ENCODE assay signal across 8 cellular contexts in the genomic region with DNA sequence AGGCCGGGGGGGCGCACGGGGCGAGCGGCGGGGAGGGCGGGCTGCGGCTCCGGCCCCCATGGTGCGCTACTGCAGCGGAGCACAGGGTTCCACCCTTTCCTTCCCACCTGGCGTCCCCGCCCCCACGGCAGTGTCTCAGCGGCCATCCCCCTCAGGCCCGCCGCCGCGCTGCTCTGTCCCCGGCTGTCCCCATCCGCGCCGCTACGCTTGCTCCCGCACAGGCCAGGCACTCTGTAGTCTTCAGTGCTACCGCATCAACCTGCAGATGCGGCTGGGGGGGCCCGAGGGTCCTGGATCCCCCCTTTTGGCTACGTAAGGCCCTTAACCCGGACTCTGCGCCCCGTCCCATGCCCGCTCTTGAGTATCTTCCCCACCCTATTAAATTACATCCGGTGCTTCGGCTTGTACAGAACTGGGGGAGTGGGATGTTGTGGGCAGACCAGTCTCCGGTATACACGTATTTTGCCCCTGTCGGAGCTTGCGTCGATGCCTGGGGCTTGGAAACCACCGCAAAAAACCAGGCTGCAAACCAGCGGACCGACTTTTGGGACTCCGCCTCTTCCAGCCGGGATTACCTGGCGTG. TPM values are rescaled to one million over a fixed set of nuclear protein-coding genes. Genes with fewer than 3 reads are reported as not detected.
DNase-seq lines count a peak whose midpoint lies in the region; ATAC-seq, FAIRE-seq and TF ChIP-seq lines count a peak whose summit lies in the region.

No MANE protein-coding gene starts in this region.

- TF ChIP-seq EP300 in A549 (IDR thresholded peaks at IDR 0.05) (no peak), tibial nerve (IDR thresholded peaks at IDR 0.05) (peak in 1 of 2 donors; percentile 94)

- H4K20me1 ChIP-seq in OCI-LY1 (ENCODE audit: insufficient read depth, low read length): no peaks in the 10 kb centered on the region

- H2AFZ ChIP-seq in OCI-LY1 (ENCODE audit: low read length): no peak overlapping the region

- peak overlapping the region; percentile 98 for H3K27ac Mint-ChIP-seq in osteocyte (ENCODE audit: unreplicated experiment)

- H3F3A ChIP-seq in OCI-LY1 (ENCODE audit: insufficient read depth, low read length): no peaks in the 10 kb centered on the region

- POLR2A ChIA-PET in A549 (lab: Yijun Ruan, JAX): interaction anchor here (0.6 to 3.3 kb wide), 12 partner anchors 11 to 721 kb away, joined by 3 to 37 read pairs (median 6); a partner anchor contains a TSS

- H3K27ac ChIP-seq in A549: peak overlapping the region; percentile 87 to 92
- H3K27ac ChIP-seq in OCI-LY1 (ENCODE audit: low read depth, low read length, poor library complexity, severe bottlenecking): peak overlapping the region; percentile 92
- peak overlapping the region; percentile 59 to 97 (median 96) for H3K27ac ChIP-seq in tibial nerve

- peaks cover 21% of the 10 kb centered on the region; the same call in 1 of the 2 replicates for H3K36me3 ChIP-seq in OCI-LY1 (ENCODE audit: insufficient read depth, low read length)
- H3K36me3 ChIP-seq in tibial nerve: peaks cover 0 to 25% (median 0%) of the 10 kb centered on the region in 3 donors

- WGBS in A549 (ENCODE audit: missing lambda C conversion rate): 2% methylated on average over 27 of the region's 46 CpGs
- 1% methylated on average over 38 to 42 of the region's 46 CpGs for WGBS in tibial nerve, 2 donors

- TF ChIP-seq CTCF in A549 (IDR thresholded peaks at IDR 0.05) (no peak), OCI-LY1 (IDR thresholded peaks at IDR 0.05; ENCODE audit: low read length) (no peak), fibroblast of the aortic adventitia (IDR thresholded peaks at IDR 0.05; ENCODE audit: insufficient read depth, low read length) (no peak), osteocyte (IDR thresholded peaks at IDR 0.05) (no peak), tibial nerve (IDR thresholded peaks at IDR 0.05) (no peak)

- H3K9me3 ChIP-seq in A549: no peaks in the 10 kb centered on the region
- no peaks in the 10 kb centered on the region for H3K9me3 ChIP-seq in OCI-LY1 (ENCODE audit: low read length)
- no peaks in the 10 kb centered on the region for H3K9me3 ChIP-seq in tibial nerve

- peaks cover 39% of the 10 kb centered on the region for H3K4me1 Mint-ChIP-seq in osteocyte (ENCODE audit: unreplicated experiment)

- H3K79me2 ChIP-seq in OCI-LY1 (ENCODE audit: insufficient read depth, low read length): no peaks in the 10 kb centered on the region

- H3K36me3 Mint-ChIP-seq in osteocyte (ENCODE audit: unreplicated experiment): peaks cover 5% of the 10 kb centered on the region

- H3K4me2 ChIP-seq in A549 (peak overlapping the region; percentile 85), OCI-LY1 (ENCODE audit: low read length) (peak overlapping the region; percentile 81)

- ATAC-seq in A549 (peak; percentile 40 to 47), GM18873 (IDR thresholded peaks at IDR 0.05; ENCODE audit: low FRiP score, unreplicated experiment) (peak; percentile 23), HG03135 (IDR thresholded peaks at IDR 0.05; ENCODE audit: unreplicated experiment) (peak; percentile 34)

- TF ChIP-seq POLR2A in A549 (IDR thresholded peaks at IDR 0.05; ENCODE audit: low read length) (peak; percentile 53), tibial nerve (IDR thresholded peaks at IDR 0.05) (peak; percentile 63 to 79)

- peak overlapping the region; percentile 82 for H3K9ac ChIP-seq in OCI-LY1 (ENCODE audit: low read length)

- peaks cover 8% of the 10 kb centered on the region for H3K27me3 Mint-ChIP-seq in osteocyte (ENCODE audit: unreplicated experiment)

- DNase-seq in A549 (ENCODE audit: low read depth in 1 of 2, low spot score in 1 of 2) (peak; percentile 53 to 74), activated T-helper 1 cell treated with Interleukin-2 at 50 U/mL for 16 hours (ENCODE audit: low read depth) (peak; percentile 70), fibroblast of the aortic adventitia (ENCODE audit: low read depth) (no peak), osteocyte (ENCODE audit: extremely low spot score, unreplicated experiment) (no peak), tibial nerve (ENCODE audit: low spot score in 2 of 2) (peak in 1 of 2 donors; percentile 38)

- TF ChIP-seq RAD21 in A549 (conservative IDR thresholded peaks at IDR 0.05 in 1 of 2, IDR thresholded peaks at IDR 0.05 in 1 of 2): 0 out of 5 replicates have a peak, but pooled peaks of 1 of the 2 experiments have one; percentile 16

- peak overlapping the region; percentile 99 for H3K4me3 Mint-ChIP-seq in osteocyte (ENCODE audit: unreplicated experiment)

- CTCF ChIA-PET in A549 (lab: Yijun Ruan, JAX): interaction anchor here (1.3 to 3.7 kb wide), 6 partner anchors 8 to 130 kb away, joined by 5 to 20 read pairs (median 7); a partner anchor contains a TSS

- H3K27me3 ChIP-seq in OCI-LY1 (ENCODE audit: insufficient read depth, low read length): no peaks in the 10 kb centered on the region
- no peaks in the 10 kb centered on the region for H3K27me3 ChIP-seq in tibial nerve

- H3K9me2 ChIP-seq in OCI-LY1 (ENCODE audit: low read depth, low read length): no peaks in the 10 kb centered on the region

- H3K4me3 ChIP-seq in A549 (peak overlapping the region; percentile 70), OCI-LY1 (ENCODE audit: low read depth, low read length, poor library complexity, severe bottlenecking) (peak overlapping the region; percentile 80), fibroblast of the aortic adventitia (ENCODE audit: low read depth, low read length) (peak overlapping the region; percentile 74), tibial nerve (peak overlapping the region; percentile 35 to 70 (median 58))

- H3K4me1 ChIP-seq in A549 (peaks cover 25% of the 10 kb centered on the region), OCI-LY1 (ENCODE audit: insufficient read depth, low read length, severe bottlenecking) (peaks cover 46% of the 10 kb centered on the region), tibial nerve (peaks cover 0 to 44% (median 27%) of the 10 kb centered on the region in 4 donors)

- FAIRE-seq in A549 (lab: Jason Lieb, UNC): no peak

- H3K9me3 Mint-ChIP-seq in osteocyte (ENCODE audit: unreplicated experiment): no peaks in the 10 kb centered on the region

TF ChIP-seq in A549, 52 proteins besides CTCF, POLR2A, EP300 and RAD21 (continues in another document):
- TF ChIP-seq MAZ (IDR thresholded peaks at IDR 0.05; ENCODE audit: borderline replicate concordance, low read depth, low read length): no peak
- TF ChIP-seq NFE2L2 (conservative IDR thresholded peaks at IDR 0.05; ENCODE audit: low read length): no peak
- 0 out of 2 replicates have a peak, but pooled peaks have one; percentile 44 for TF ChIP-seq TFCP2L1 (CRISPR knock-in tag; IDR thresholded peaks at IDR 0.05)
- TF ChIP-seq JUNB (IDR thresholded peaks at IDR 0.05): no peak
- no peak for TF ChIP-seq MYC (IDR thresholded peaks at IDR 0.05; ENCODE audit: borderline replicate concordance, low read length)
- TF ChIP-seq JUN (IDR thresholded peaks at IDR 0.05): peak; percentile 56 to 73; a peak in 3 of 5 replicates
- TF ChIP-seq POLR2AphosphoS2 (conservative IDR thresholded peaks at IDR 0.05; ENCODE audit: low read length): no peak
- TF ChIP-seq ZNF302 (CRISPR knock-in tag; IDR thresholded peaks at IDR 0.05): no peak

RNA-seq across cellular contexts. Expression of a gene that starts 0.6 kb away (rescaled TPM):
- polyA plus RNA-seq in A549 (2011; rRNA removed) (62.6 and 86.3 TPM in 2 replicates), A549 (2017; fragmentation: RNase III; extraction: RNeasy Plus Mini Kit Qiagen cat#74134 plus additional on column Dnase treatment) (49.1 to 67.0 TPM (median 59.0 TPM) in 3 replicates)
- polyA plus RNA-seq in A549 (2012; cell fraction: cytosol; rRNA removed): 121 and 139 TPM in 2 replicates
- polyA plus RNA-seq in A549 (2012; cell fraction: nucleus; rRNA removed): 262 and 283 TPM in 2 replicates
- 51.6 and 62.6 TPM in 2 replicates for polyA minus RNA-seq in A549 (2011; rRNA and poly(A)+ RNA removed)
- total RNA-seq in fibroblast of the aortic adventitia (ENCODE audit: low replicate concordance) (24.4 and 27.6 TPM in 2 replicates), osteocyte (86.3 and 96.1 TPM in 2 replicates), tibial nerve (10 to 100 TPM; 35.7 to 84.6 (median 69.0) TPM)

RNA-seq across cellular contexts. Expression of a gene that starts 2.8 kb away (rescaled TPM):
- polyA plus RNA-seq in A549 (2011; rRNA removed) (15.5 and 19.9 TPM in 2 replicates), A549 (2017; fragmentation: RNase III; extraction: RNeasy Plus Mini Kit Qiagen cat#74134 plus additional on column Dnase treatment) (66.8 to 74.6 TPM (median 74.3 TPM) in 3 replicates)
- polyA plus RNA-seq in A549 (2012; cell fraction: cytosol; rRNA removed): 22.8 and 24.3 TPM in 2 replicates
- polyA plus RNA-seq in A549 (2012; cell fraction: nucleus; rRNA removed): 45.1 and 48.1 TPM in 2 replicates
- 11.4 and 15.8 TPM in 2 replicates for polyA minus RNA-seq in A549 (2011; rRNA and poly(A)+ RNA removed)
- total RNA-seq in fibroblast of the aortic adventitia (ENCODE audit: low replicate concordance) (13.5 and 28.0 TPM in 2 replicates), osteocyte (34.9 and 41.9 TPM in 2 replicates), tibial nerve (10 to 100 TPM; 15.1 to 40.6 (median 27.5) TPM)

RNA-seq across cellular contexts. Expression of a gene that starts 7.5 kb away (rescaled TPM):
- polyA plus RNA-seq in A549 (2011; rRNA removed): 35.3 and 42.0 TPM in 2 replicates
- polyA plus RNA-seq in A549 (2012; cell fraction: cytosol; rRNA removed): 32.8 and 40.3 TPM in 2 replicates
- polyA plus RNA-seq in A549 (2012; cell fraction: nucleus; rRNA removed): 158 and 180 TPM in 2 replicates
- polyA plus RNA-seq in A549 (2017; fragmentation: RNase III; extraction: RNeasy Plus Mini Kit Qiagen cat#74134 plus additional on column Dnase treatment): 30.6 to 34.5 TPM (median 34.1 TPM) in 3 replicates
- 58.8 and 60.8 TPM in 2 replicates for polyA minus RNA-seq in A549 (2011; rRNA and poly(A)+ RNA removed)
- 15.2 and 25.3 TPM in 2 replicates for total RNA-seq in fibroblast of the aortic adventitia (ENCODE audit: low replicate concordance)
- 55.9 and 59.5 TPM in 2 replicates for total RNA-seq in osteocyte
- 10 to 100 TPM; 30.2 to 52.5 (median 39.7) TPM for total RNA-seq in tibial nerve

RNA-seq across cellular contexts. Expression of a gene that starts 14.8 kb away (rescaled TPM):
- 49.9 and 68.8 TPM in 2 replicates for polyA plus RNA-seq in A549 (2011; rRNA removed)
- 202 and 245 TPM in 2 replicates for polyA plus RNA-seq in A549 (2012; cell fraction: cytosol; rRNA removed)
- polyA plus RNA-seq in A549 (2012; cell fraction: nucleus; rRNA removed): 132 and 174 TPM in 2 replicates
- polyA plus RNA-seq in A549 (2017; fragmentation: RNase III; extraction: RNeasy Plus Mini Kit Qiagen cat#74134 plus additional on column Dnase treatment): 216 to 229 TPM (median 221 TPM) in 3 replicates
- polyA minus RNA-seq in A549 (2011; rRNA and poly(A)+ RNA removed): 24.6 and 34.7 TPM in 2 replicates
- 19.3 and 30.2 TPM in 2 replicates for total RNA-seq in fibroblast of the aortic adventitia (ENCODE audit: low replicate concordance)
- 61.5 and 67.5 TPM in 2 replicates for total RNA-seq in osteocyte
- total RNA-seq in tibial nerve: 10 to 100 TPM; 15.9 to 86.1 (median 34.4) TPM

RNA-seq across cellular contexts. Expression of a gene that starts 15.9 kb away (rescaled TPM):
- 15.1 and 15.9 TPM in 2 replicates for polyA plus RNA-seq in A549 (2011; rRNA removed)
- 19.6 and 25.6 TPM in 2 replicates for polyA plus RNA-seq in A549 (2012; cell fraction: cytosol; rRNA removed)
- polyA plus RNA-seq in A549 (2012; cell fraction: nucleus; rRNA removed): 55.8 and 59.5 TPM in 2 replicates
- polyA plus RNA-seq in A549 (2017; fragmentation: RNase III; extraction: RNeasy Plus Mini Kit Qiagen cat#74134 plus additional on column Dnase treatment): 15.6 to 21.2 TPM (median 20.1 TPM) in 3 replicates
- polyA minus RNA-seq in A549 (2011; rRNA and poly(A)+ RNA removed): 18.9 and 19.5 TPM in 2 replicates
- total RNA-seq in fibroblast of the aortic adventitia (ENCODE audit: low replicate concordance): 12.0 and 15.7 TPM in 2 replicates
- 19.1 and 22.1 TPM in 2 replicates for total RNA-seq in osteocyte
- total RNA-seq in tibial nerve: 10 to 100 TPM; 83.4 to 93.1 (median 87.1) TPM

Comparison
In these comparisons a context has a peak if more than half of its experiments do, and no peak if none do; other contexts are left out.
1. DNase-seq: peak in A549 (2 of 2) and activated T-helper 1 cell treated with Interleukin-2 at 50 U/mL for 16 hours (single experiment); none in fibroblast of the aortic adventitia (single experiment) and osteocyte (single experiment).
2. Peak in every context shown above with its lines, with median percentiles within 50 percentile points of each other: ATAC-seq, H3K27ac ChIP-seq and H3K4me3 ChIP-seq.